Comparison of ENCODE assay signal across 18 cellular contexts in genomic region chr12:117059156-117059555, GRCh38. TPM values are rescaled to one million over a fixed set of nuclear protein-coding genes. Genes with fewer than 3 reads are reported as not detected.
"Had no signal": no experiment of that assay in that cellular context is flagged by ENCODE, and none has a peak within 500 bp of the region (broad histone marks: within the 10 kb centered on the region; RNA-seq: fewer than 3 reads in every experiment).

No MANE protein-coding gene starts in this region.

- H3K4me3 ChIP-seq: ascending aorta, dorsolateral prefrontal cortex, gastroesophageal sphincter, smooth muscle cell, transverse colon, vagina had no signal

- H3K9me3 ChIP-seq: ascending aorta, gastroesophageal sphincter, transverse colon, vagina had no signal

- H3K4me2 ChIP-seq: smooth muscle cell had no signal

- H3K4me1 ChIP-seq: ascending aorta, gastroesophageal sphincter, transverse colon, vagina had no signal

- DNase-seq: activated CD4-positive, alpha-beta T cell treated with anti-CD3 and anti-CD28 coated beads, Interleukin-2, amount 50 U/mL, for 1 hour; activated naive CD4-positive, alpha-beta T cell; activated T-cell treated with anti-CD3 and anti-CD28 coated beads for 4 hours; dorsolateral prefrontal cortex; erythroblast; naive thymus-derived CD4-positive, alpha-beta T cell; posterior cingulate gyrus; retina; stimulated activated CD4-positive, alpha-beta T cell treated with anti-CD3 and anti-CD28 coated beads, Interleukin-4, amount 100 ng/mL, for 4 hours; stimulated activated naive CD8-positive, alpha-beta T cell treated with anti-CD3 and anti-CD28 coated beads, Interleukin-15, Interleukin-2, amounts not matched to agents 100 U/mL and 50 U/mL, for 24 hours; transverse colon had no signal

- FAIRE-seq: bronchial epithelial cell, islet of Langerhans had no signal

- H3K27ac ChIP-seq: ascending aorta, gastroesophageal sphincter, transverse colon, vagina had no signal

- H3K36me3 ChIP-seq: ascending aorta, gastroesophageal sphincter, transverse colon, vagina had no signal

- ATAC-seq: activated CD4-positive, CD25-positive, alpha-beta regulatory T cell treated with anti-CD3 and anti-CD28 coated beads, Interleukin-2, amount 50 U/mL, for 24 hours; gastroesophageal sphincter; naive thymus-derived CD4-positive, alpha-beta T cell; stimulated activated naive CD8-positive, alpha-beta T cell treated with anti-CD3 and anti-CD28 coated beads, Interleukin-15, Interleukin-2, amounts not matched to agents 100 U/mL and 50 U/mL, for 24 hours had no signal

- H3K27me3 ChIP-seq: ascending aorta, dorsolateral prefrontal cortex, gastroesophageal sphincter, transverse colon, vagina had no signal

RNA-seq across cellular contexts. Expression of gene TESC, which starts 40.1 kb away (rescaled TPM):
- total RNA-seq: bronchial epithelial cell had no signal
